ENCODE assay signal across 9 cellular contexts in the genomic region with DNA sequence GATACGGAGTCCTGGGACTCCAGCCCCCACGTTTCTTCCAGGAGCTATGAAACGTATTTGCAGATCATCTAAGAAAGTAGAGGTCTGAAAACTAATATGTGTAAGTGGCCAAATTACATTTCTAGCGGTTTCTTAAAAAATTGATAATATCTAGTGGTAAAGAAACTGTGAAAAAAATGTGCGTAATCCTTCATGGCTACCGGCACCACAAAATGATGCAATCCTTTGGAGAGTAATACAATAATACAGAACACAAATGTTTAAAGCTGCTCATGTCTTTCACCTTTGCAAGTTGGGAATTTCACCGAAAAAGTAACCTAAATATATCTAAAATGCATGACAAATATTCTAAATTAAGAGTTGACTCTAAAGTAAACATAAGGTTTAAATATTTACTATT.
"Had no signal": no experiment of that assay in that cellular context is flagged by ENCODE, and none has a peak within 500 bp of the region (broad histone marks: within the 10 kb centered on the region; RNA-seq: fewer than 3 reads in every experiment).

No MANE protein-coding gene starts in this region.

- DNase-seq: H9, HCEC 1CT, KG1 had no signal

- H3K9me3 Mint-ChIP-seq: H9, IgD-negative memory B cell had no signal

- H3K4me3 ChIP-seq: GM23338 had no signal

- H3K4me2 ChIP-seq: GM23338 had no signal

- H3K4me1 Mint-ChIP-seq: GM23338, IgD-negative memory B cell had no signal

- ATAC-seq: GM23338, HepG2 had no signal

- FAIRE-seq: H1, H54, HepG2 had no signal

- H3K4me3 Mint-ChIP-seq: GM23338, H9, IgD-negative memory B cell had no signal

- H3K27ac ChIP-seq: HL-60 had no signal

- H3K36me3 Mint-ChIP-seq: IgD-negative memory B cell had no signal

- H2AFZ ChIP-seq: GM23338 had no signal

- H3K27ac Mint-ChIP-seq: GM23338, H9, IgD-negative memory B cell had no signal
